In the genomic region with DNA sequence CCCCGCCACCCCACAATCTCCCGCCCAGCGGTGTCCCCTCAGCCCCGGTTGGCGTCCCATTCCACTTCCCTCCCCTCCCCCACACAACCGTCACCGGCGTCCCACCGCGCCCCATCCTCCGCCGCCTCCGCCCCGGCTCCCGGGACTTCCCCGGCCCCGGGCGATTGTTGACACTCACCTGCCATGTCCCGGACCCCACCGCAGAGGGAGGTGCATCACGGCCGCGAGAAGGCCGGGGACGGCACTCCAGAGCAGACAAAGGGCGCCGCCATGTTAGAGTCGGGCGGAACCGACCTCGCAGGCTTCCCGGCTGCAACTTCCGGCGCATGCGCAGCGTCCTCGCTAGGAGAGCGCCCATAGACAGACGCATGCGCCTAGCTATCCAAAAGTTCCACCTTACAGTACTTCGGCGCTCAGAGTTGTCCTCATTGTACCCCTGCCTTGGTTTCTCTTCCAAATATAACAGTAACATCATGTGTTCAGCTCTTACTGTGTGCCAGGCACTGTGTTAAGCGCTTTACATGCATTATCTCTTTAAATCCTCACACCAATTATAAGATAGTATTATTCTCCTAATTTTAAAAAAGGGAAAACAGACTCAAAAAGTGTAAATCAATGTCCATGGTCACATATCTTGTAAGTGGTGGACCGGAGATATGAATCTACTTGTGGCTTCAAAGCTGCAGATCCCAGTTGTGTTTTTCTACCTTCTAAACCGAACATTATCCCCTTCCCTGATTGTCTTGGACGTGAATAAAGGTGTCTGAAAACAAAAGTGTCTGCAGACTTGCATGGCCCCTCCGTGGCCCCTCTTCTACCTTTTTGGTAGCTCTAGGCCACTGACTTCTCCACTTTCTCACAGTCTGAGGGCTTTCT, we compare ENCODE assay signal across 1 cellular context.
TF ChIP-seq lines count a peak whose summit lies in the region.

A gene (minus strand): TSS at position 297 of the 876 bp plus-strand sequence. CDS start 27,606 bp downstream, outside the sequence.

TF ChIP-seq in HepG2, 621 proteins besides CTCF, POLR2A, EP300 and RAD21 (continued from another document and continues in another):
- TF ChIP-seq, protein P1, sequence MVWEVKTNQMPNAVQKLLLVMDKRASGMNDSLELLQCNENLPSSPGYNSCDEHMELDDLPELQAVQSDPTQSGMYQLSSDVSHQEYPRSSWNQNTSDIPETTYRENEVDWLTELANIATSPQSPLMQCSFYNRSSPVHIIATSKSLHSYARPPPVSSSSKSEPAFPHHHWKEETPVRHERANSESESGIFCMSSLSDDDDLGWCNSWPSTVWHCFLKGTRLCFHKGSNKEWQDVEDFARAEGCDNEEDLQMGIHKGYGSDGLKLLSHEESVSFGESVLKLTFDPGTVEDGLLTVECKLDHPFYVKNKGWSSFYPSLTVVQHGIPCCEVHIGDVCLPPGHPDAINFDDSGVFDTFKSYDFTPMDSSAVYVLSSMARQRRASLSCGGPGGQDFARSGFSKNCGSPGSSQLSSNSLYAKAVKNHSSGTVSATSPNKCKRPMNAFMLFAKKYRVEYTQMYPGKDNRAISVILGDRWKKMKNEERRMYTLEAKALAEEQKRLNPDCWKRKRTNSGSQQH (CRISPR knock-in tag; IDR thresholded peaks at IDR 0.05; ENCODE audit: low read depth), result 0 out of 2 replicates have a peak, but pooled peaks have one; percentile 22
- TF ChIP-seq, protein P2, sequence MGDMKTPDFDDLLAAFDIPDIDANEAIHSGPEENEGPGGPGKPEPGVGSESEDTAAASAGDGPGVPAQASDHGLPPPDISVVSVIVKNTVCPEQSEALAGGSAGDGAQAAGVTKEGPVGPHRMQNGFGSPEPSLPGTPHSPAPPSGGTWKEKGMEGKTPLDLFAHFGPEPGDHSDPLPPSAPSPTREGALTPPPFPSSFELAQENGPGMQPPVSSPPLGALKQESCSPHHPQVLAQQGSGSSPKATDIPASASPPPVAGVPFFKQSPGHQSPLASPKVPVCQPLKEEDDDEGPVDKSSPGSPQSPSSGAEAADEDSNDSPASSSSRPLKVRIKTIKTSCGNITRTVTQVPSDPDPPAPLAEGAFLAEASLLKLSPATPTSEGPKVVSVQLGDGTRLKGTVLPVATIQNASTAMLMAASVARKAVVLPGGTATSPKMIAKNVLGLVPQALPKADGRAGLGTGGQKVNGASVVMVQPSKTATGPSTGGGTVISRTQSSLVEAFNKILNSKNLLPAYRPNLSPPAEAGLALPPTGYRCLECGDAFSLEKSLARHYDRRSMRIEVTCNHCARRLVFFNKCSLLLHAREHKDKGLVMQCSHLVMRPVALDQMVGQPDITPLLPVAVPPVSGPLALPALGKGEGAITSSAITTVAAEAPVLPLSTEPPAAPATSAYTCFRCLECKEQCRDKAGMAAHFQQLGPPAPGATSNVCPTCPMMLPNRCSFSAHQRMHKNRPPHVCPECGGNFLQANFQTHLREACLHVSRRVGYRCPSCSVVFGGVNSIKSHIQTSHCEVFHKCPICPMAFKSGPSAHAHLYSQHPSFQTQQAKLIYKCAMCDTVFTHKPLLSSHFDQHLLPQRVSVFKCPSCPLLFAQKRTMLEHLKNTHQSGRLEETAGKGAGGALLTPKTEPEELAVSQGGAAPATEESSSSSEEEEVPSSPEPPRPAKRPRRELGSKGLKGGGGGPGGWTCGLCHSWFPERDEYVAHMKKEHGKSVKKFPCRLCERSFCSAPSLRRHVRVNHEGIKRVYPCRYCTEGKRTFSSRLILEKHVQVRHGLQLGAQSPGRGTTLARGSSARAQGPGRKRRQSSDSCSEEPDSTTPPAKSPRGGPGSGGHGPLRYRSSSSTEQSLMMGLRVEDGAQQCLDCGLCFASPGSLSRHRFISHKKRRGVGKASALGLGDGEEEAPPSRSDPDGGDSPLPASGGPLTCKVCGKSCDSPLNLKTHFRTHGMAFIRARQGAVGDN (CRISPR knock-in tag; IDR thresholded peaks at IDR 0.05), result peak; percentile 79
- peak; percentile 93 for TF ChIP-seq KDM5A (IDR thresholded peaks at IDR 0.05; ENCODE audit: borderline replicate concordance, low read length)
- TF ChIP-seq, protein P3, sequence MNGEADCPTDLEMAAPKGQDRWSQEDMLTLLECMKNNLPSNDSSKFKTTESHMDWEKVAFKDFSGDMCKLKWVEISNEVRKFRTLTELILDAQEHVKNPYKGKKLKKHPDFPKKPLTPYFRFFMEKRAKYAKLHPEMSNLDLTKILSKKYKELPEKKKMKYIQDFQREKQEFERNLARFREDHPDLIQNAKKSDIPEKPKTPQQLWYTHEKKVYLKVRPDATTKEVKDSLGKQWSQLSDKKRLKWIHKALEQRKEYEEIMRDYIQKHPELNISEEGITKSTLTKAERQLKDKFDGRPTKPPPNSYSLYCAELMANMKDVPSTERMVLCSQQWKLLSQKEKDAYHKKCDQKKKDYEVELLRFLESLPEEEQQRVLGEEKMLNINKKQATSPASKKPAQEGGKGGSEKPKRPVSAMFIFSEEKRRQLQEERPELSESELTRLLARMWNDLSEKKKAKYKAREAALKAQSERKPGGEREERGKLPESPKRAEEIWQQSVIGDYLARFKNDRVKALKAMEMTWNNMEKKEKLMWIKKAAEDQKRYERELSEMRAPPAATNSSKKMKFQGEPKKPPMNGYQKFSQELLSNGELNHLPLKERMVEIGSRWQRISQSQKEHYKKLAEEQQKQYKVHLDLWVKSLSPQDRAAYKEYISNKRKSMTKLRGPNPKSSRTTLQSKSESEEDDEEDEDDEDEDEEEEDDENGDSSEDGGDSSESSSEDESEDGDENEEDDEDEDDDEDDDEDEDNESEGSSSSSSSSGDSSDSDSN (CRISPR knock-in tag; IDR thresholded peaks at IDR 0.05), result peak; percentile 59
- no peak for TF ChIP-seq BORCS8-MEF2B (CRISPR knock-in tag; IDR thresholded peaks at IDR 0.05)
- peak; percentile 51; the same call in 1 of the 3 replicates for TF ChIP-seq MXI1 (IDR thresholded peaks at IDR 0.05; ENCODE audit: borderline replicate concordance, low read depth, low read length)
- TF ChIP-seq, protein P4, sequence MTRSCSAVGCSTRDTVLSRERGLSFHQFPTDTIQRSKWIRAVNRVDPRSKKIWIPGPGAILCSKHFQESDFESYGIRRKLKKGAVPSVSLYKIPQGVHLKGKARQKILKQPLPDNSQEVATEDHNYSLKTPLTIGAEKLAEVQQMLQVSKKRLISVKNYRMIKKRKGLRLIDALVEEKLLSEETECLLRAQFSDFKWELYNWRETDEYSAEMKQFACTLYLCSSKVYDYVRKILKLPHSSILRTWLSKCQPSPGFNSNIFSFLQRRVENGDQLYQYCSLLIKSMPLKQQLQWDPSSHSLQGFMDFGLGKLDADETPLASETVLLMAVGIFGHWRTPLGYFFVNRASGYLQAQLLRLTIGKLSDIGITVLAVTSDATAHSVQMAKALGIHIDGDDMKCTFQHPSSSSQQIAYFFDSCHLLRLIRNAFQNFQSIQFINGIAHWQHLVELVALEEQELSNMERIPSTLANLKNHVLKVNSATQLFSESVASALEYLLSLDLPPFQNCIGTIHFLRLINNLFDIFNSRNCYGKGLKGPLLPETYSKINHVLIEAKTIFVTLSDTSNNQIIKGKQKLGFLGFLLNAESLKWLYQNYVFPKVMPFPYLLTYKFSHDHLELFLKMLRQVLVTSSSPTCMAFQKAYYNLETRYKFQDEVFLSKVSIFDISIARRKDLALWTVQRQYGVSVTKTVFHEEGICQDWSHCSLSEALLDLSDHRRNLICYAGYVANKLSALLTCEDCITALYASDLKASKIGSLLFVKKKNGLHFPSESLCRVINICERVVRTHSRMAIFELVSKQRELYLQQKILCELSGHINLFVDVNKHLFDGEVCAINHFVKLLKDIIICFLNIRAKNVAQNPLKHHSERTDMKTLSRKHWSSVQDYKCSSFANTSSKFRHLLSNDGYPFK (CRISPR knock-in tag; IDR thresholded peaks at IDR 0.05; ENCODE audit: borderline replicate concordance), result 0 out of 2 replicates have a peak, but pooled peaks have one; percentile 76
- TF ChIP-seq KDM2A (CRISPR knock-in tag; IDR thresholded peaks at IDR 0.05; ENCODE audit: borderline replicate concordance, low read depth), result peak; percentile 50; the same call in 1 of the 2 replicates
- TF ChIP-seq ZNF839 (CRISPR knock-in tag; IDR thresholded peaks at IDR 0.05; ENCODE audit: borderline replicate concordance), result peak; percentile 77; the same call in 1 of the 2 replicates
- no peak for TF ChIP-seq U2AF1 (optimal IDR thresholded peaks at IDR 0.05; ENCODE audit: low read depth, low read length)
- peak; percentile 26; the same call in 1 of the 2 replicates for TF ChIP-seq ZNF24 (IDR thresholded peaks at IDR 0.05)
- TF ChIP-seq ZNF160 (CRISPR knock-in tag; IDR thresholded peaks at IDR 0.05), result 0 out of 2 replicates have a peak, but pooled peaks have one; percentile 2
- TF ChIP-seq ZNF205 (CRISPR knock-in tag; IDR thresholded peaks at IDR 0.05), result peak; percentile 96
- TF ChIP-seq AGO2 (optimal IDR thresholded peaks at IDR 0.05; ENCODE audit: low read depth, low read length), result peak; percentile 57
- 0 out of 2 replicates have a peak, but pooled peaks have one; percentile 66 for TF ChIP-seq PAX8 (CRISPR knock-in tag; IDR thresholded peaks at IDR 0.05; ENCODE audit: borderline replicate concordance)
- TF ChIP-seq POLR2G (IDR thresholded peaks at IDR 0.05; ENCODE audit: low read depth, low read length), result peak; percentile 74
- 0 out of 2 replicates have a peak, but pooled peaks have one; percentile 22 for TF ChIP-seq ZNF335 (CRISPR knock-in tag; IDR thresholded peaks at IDR 0.05)
- no peak for TF ChIP-seq ZNF468 (CRISPR knock-in tag; IDR thresholded peaks at IDR 0.05)
- TF ChIP-seq ZNF772 (CRISPR knock-in tag; IDR thresholded peaks at IDR 0.05), result peak; percentile 88; the same call in 1 of the 2 replicates
- peak; percentile 79 for TF ChIP-seq TAF1 (CRISPR knock-in tag; IDR thresholded peaks at IDR 0.05)
- TF ChIP-seq, protein P5, sequence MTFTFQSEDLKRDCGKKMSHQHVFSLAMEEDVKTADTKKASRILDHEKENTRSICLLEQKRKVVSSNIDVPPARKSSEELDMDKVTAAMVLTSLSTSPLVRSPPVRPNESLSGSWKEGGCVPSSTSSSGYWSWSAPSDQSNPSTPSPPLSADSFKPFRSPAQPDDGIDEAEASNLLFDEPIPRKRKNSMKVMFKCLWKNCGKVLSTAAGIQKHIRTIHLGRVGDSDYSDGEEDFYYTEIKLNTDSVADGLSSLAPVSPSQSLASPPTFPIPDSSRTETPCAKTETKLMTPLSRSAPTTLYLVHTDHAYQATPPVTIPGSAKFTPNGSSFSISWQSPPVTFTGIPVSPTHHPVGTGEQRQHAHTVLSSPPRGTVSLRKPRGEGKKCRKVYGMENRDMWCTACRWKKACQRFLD (CRISPR knock-in tag; IDR thresholded peaks at IDR 0.05; ENCODE audit: borderline replicate concordance), result peak; percentile 34; the same call in 1 of the 2 replicates
- TF ChIP-seq YY1 (IDR thresholded peaks at IDR 0.05; ENCODE audit: insufficient read depth, insufficient replicate concordance, low read depth, low read length), result peak; percentile 99
- TF ChIP-seq, protein P6, sequence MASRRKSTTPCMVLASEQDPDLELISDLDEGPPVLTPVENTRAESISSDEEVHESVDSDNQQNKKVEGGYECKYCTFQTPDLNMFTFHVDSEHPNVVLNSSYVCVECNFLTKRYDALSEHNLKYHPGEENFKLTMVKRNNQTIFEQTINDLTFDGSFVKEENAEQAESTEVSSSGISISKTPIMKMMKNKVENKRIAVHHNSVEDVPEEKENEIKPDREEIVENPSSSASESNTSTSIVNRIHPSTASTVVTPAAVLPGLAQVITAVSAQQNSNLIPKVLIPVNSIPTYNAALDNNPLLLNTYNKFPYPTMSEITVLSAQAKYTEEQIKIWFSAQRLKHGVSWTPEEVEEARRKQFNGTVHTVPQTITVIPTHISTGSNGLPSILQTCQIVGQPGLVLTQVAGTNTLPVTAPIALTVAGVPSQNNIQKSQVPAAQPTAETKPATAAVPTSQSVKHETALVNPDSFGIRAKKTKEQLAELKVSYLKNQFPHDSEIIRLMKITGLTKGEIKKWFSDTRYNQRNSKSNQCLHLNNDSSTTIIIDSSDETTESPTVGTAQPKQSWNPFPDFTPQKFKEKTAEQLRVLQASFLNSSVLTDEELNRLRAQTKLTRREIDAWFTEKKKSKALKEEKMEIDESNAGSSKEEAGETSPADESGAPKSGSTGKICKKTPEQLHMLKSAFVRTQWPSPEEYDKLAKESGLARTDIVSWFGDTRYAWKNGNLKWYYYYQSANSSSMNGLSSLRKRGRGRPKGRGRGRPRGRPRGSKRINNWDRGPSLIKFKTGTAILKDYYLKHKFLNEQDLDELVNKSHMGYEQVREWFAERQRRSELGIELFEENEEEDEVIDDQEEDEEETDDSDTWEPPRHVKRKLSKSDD (CRISPR knock-in tag; IDR thresholded peaks at IDR 0.05; ENCODE audit: low read depth), result peak; percentile 39; the same call in 1 of the 2 replicates
- no peak for TF ChIP-seq ZNF225 (CRISPR knock-in tag; IDR thresholded peaks at IDR 0.05)
- peak; percentile 77; the same call in 1 of the 2 replicates for TF ChIP-seq ZNF441 (CRISPR knock-in tag; IDR thresholded peaks at IDR 0.05; ENCODE audit: borderline replicate concordance)
- TF ChIP-seq TBX3 (IDR thresholded peaks at IDR 0.05; ENCODE audit: borderline replicate concordance), result peak; percentile 11; the same call in 1 of the 2 replicates
- TF ChIP-seq, protein P7, sequence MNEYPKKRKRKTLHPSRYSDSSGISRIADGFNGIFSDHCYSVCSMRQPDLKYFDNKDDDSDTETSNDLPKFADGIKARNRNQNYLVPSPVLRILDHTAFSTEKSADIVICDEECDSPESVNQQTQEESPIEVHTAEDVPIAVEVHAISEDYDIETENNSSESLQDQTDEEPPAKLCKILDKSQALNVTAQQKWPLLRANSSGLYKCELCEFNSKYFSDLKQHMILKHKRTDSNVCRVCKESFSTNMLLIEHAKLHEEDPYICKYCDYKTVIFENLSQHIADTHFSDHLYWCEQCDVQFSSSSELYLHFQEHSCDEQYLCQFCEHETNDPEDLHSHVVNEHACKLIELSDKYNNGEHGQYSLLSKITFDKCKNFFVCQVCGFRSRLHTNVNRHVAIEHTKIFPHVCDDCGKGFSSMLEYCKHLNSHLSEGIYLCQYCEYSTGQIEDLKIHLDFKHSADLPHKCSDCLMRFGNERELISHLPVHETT (CRISPR knock-in tag; conservative IDR thresholded peaks at IDR 0.05), result peak; percentile 88
- TF ChIP-seq, protein P8, sequence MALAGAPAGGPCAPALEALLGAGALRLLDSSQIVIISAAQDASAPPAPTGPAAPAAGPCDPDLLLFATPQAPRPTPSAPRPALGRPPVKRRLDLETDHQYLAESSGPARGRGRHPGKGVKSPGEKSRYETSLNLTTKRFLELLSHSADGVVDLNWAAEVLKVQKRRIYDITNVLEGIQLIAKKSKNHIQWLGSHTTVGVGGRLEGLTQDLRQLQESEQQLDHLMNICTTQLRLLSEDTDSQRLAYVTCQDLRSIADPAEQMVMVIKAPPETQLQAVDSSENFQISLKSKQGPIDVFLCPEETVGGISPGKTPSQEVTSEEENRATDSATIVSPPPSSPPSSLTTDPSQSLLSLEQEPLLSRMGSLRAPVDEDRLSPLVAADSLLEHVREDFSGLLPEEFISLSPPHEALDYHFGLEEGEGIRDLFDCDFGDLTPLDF (CRISPR knock-in tag; IDR thresholded peaks at IDR 0.05), result peak; percentile 39; the same call in 1 of the 2 replicates
- peak; percentile 51; the same call in 1 of the 2 replicates for TF ChIP-seq SALL2 (CRISPR knock-in tag; IDR thresholded peaks at IDR 0.05)
- TF ChIP-seq RNF2 (conservative IDR thresholded peaks at IDR 0.05; ENCODE audit: low read depth), result no peak
- TF ChIP-seq SOX13 (IDR thresholded peaks at IDR 0.05), result no peak
- peak in 1 of 2 experiments; percentile 12; a peak in 1 of 4 replicates for TF ChIP-seq SOX13 (CRISPR knock-in tag; conservative IDR thresholded peaks at IDR 0.05 in 1 of 2, IDR thresholded peaks at IDR 0.05 in 1 of 2)
- TF ChIP-seq ZBTB1 (CRISPR knock-in tag; IDR thresholded peaks at IDR 0.05; ENCODE audit: borderline replicate concordance), result no peak
- TF ChIP-seq HMGA1 (CRISPR knock-in tag; conservative IDR thresholded peaks at IDR 0.05), result no peak
- TF ChIP-seq HMG20B (CRISPR knock-in tag; conservative IDR thresholded peaks at IDR 0.05), result no peak
- TF ChIP-seq ETV5 (CRISPR knock-in tag; IDR thresholded peaks at IDR 0.05; ENCODE audit: borderline replicate concordance), result peak; percentile 65
- no peak for TF ChIP-seq KLF9 (CRISPR knock-in tag; IDR thresholded peaks at IDR 0.05; ENCODE audit: low read depth)
